16 cellular contexts compared by ENCODE assay signal in the genomic region with DNA sequence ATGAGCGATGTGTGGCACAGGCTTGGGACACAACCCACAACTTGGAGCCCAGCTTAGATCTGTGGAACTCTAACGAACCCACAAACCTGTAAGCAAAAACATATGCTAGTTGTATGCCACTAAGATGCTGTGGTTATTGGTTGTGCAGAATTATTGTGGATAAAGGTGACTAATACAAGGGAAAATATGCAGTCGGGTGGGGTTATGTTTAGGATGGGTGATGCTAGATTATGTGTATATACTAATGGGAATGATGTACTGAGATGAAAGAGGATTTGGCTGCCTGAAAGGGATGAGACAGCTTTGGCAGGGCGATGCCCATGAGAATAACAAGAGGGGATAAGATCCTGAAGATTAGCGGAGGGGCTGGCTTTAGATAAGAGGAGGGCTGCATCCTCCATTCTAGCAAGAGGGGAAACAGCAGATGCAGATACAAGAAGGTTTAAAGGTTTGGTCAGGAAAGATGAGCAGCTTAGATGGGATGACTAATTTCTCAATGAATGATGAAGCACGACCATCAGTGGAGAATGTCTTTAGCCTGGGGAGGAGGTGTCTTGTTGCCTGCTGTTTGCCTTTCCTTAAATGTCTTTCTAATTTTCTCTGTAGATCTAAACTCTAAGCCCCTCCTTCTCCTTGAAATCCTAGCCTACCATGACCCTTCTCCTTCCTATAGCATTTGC. TPM values are rescaled to one million over a fixed set of nuclear protein-coding genes. Genes with fewer than 3 reads are reported as not detected.
DNase-seq lines count a peak whose midpoint lies in the region; ATAC-seq, FAIRE-seq and TF ChIP-seq lines count a peak whose summit lies in the region.
"Had no signal": no experiment of that assay in that cellular context is flagged by ENCODE, and none has a peak within 500 bp of the region (broad histone marks: within the 10 kb centered on the region; RNA-seq: fewer than 3 reads in every experiment).

No MANE protein-coding gene starts in this region.

- peak; percentile 98 for FAIRE-seq in D721Med (lab: Jason Lieb, UNC)
- FAIRE-seq: A204.1, HepG2, HTR-8/SVneo had no signal

- TF ChIP-seq CTCF in AG09319 (IDR thresholded peaks at IDR 0.05; ENCODE audit: low read depth, low read length) (no peak), D721Med (IDR thresholded peaks at IDR 0.05; ENCODE audit: insufficient read depth, missing control alignments) (no peak), fibroblast of mammary gland (conservative IDR thresholded peaks at IDR 0.05; ENCODE audit: control insufficient read depth, insufficient read depth, low read depth, low read length) (no peak), Caco-2 (IDR thresholded peaks at IDR 0.05; ENCODE audit: insufficient read depth in 1 of 2, low read depth in 1 of 2, low read length in 1 of 2, severe bottlenecking in 1 of 2, unreplicated experiment in 1 of 2) (no peak)

- no peaks in the 10 kb centered on the region for H3K27me3 ChIP-seq in Caco-2 (replicated peaks; ENCODE audit: control insufficient read depth, insufficient read depth, low read length)
- H3K27me3 ChIP-seq: BE2C had no signal

- H3K27ac Mint-ChIP-seq in Caco-2 (ENCODE audit: unreplicated experiment): no peak overlapping the region
- H3K27ac Mint-ChIP-seq: CD4-positive, alpha-beta memory T cell; H9 had no signal

- H3K4me3 Mint-ChIP-seq in Caco-2 (ENCODE audit: unreplicated experiment): no peak overlapping the region
- H3K4me3 Mint-ChIP-seq: CD4-positive, alpha-beta memory T cell; H9 had no signal

- peak; percentile 30 for DNase-seq in AG09319 (ENCODE audit: extremely low read depth, low read depth)
- DNase-seq in D721Med (ENCODE audit: insufficient read length, low spot score): no peak
- peak; percentile 97 for DNase-seq in NCI-H82 (lab: John Stamatoyannopoulos, UW)
- peak; percentile 27 for DNase-seq in fibroblast of mammary gland (ENCODE audit: low read depth)
- no peak for DNase-seq in globus pallidus (ENCODE audit: low spot score)
- no peak for DNase-seq in Caco-2
- DNase-seq in activated T-cell treated with anti-CD3 and anti-CD28 coated beads, Interleukin-2, amount 50 U/mL, for 48 hours: no peak
- DNase-seq: BE2C; CD4-positive, alpha-beta memory T cell; DMS 273 treated with DMSO at 0.1 percent for 48 hours; GOT3; H9 had no signal

- H3K36me3 Mint-ChIP-seq in Caco-2 (ENCODE audit: insufficient read depth, unreplicated experiment): no peaks in the 10 kb centered on the region
- H3K36me3 Mint-ChIP-seq: CD4-positive, alpha-beta memory T cell had no signal

- H3K9me3 ChIP-seq in Caco-2: no peaks in the 10 kb centered on the region
- H3K9me3 ChIP-seq: BE2C had no signal

- H3K36me3 ChIP-seq in Caco-2 (ENCODE audit: control insufficient read depth, insufficient read depth, low read length): no peaks in the 10 kb centered on the region
- H3K36me3 ChIP-seq: BE2C had no signal

- no peaks in the 10 kb centered on the region for H3K9me3 Mint-ChIP-seq in Caco-2 (ENCODE audit: unreplicated experiment)
- H3K9me3 Mint-ChIP-seq: H9 had no signal

- peaks cover 11% of the 10 kb centered on the region for H3K27me3 Mint-ChIP-seq in Caco-2 (ENCODE audit: insufficient read depth, unreplicated experiment)

- POLR2A ChIA-PET in Caco-2 (lab: Charles Lee): no interaction called here

- H3K4me3 ChIP-seq in fibroblast of mammary gland (ENCODE audit: control insufficient read depth, low read depth, low read length) (no peak overlapping the region), Caco-2 (ENCODE audit: low read depth, low read length) (no peak overlapping the region)

- no peak for ATAC-seq in HG02981 (IDR thresholded peaks at IDR 0.05; ENCODE audit: unreplicated experiment)
- ATAC-seq: HepG2 had no signal

- no TSS peak for BruUV-seq in Caco-2 (replicated peaks; lab: Mats Ljungman, UMichigan)

- intact Hi-C loops in Caco-2 (cut with micrococcal nuclease; ENCODE audit: unreplicated experiment): loop anchor here (1.0 kb wide), 2 partner anchors 82 to 245 kb away; no protein-coding TSS in a partner anchor

- CTCF ChIA-PET in Caco-2 (lab: Charles Lee): interaction anchor here (1.1 to 2.5 kb wide), 3 partner anchors 49 to 377 kb away, joined by 3 to 13 read pairs (median 4); partner anchors contain the start of gene GALNT14

- no peaks in the 10 kb centered on the region for H3K4me1 Mint-ChIP-seq in Caco-2 (ENCODE audit: low read depth, unreplicated experiment)
- H3K4me1 Mint-ChIP-seq: CD4-positive, alpha-beta memory T cell; H9 had no signal

- no peaks in the 10 kb centered on the region for H3K4me1 ChIP-seq in Caco-2

RNA-seq across cellular contexts. Expression of gene GALNT14, which starts 49.6 kb away (rescaled TPM):
- not detected in 2 replicates for total RNA-seq in Caco-2 (2022)
- total RNA-seq: HepG2 had no signal

Comparison
In these comparisons a context has a peak if more than half of its experiments do, and no peak if none do; other contexts are left out.
1. DNase-seq: peak in AG09319 (single experiment), NCI-H82 (single experiment) and fibroblast of mammary gland (single experiment); none in D721Med (single experiment), globus pallidus (single experiment), Caco-2 (0 of 2) and activated T-cell treated with anti-CD3 and anti-CD28 coated beads, Interleukin-2, amount 50 U/mL, for 48 hours (0 of 2).